In the genomic region with DNA sequence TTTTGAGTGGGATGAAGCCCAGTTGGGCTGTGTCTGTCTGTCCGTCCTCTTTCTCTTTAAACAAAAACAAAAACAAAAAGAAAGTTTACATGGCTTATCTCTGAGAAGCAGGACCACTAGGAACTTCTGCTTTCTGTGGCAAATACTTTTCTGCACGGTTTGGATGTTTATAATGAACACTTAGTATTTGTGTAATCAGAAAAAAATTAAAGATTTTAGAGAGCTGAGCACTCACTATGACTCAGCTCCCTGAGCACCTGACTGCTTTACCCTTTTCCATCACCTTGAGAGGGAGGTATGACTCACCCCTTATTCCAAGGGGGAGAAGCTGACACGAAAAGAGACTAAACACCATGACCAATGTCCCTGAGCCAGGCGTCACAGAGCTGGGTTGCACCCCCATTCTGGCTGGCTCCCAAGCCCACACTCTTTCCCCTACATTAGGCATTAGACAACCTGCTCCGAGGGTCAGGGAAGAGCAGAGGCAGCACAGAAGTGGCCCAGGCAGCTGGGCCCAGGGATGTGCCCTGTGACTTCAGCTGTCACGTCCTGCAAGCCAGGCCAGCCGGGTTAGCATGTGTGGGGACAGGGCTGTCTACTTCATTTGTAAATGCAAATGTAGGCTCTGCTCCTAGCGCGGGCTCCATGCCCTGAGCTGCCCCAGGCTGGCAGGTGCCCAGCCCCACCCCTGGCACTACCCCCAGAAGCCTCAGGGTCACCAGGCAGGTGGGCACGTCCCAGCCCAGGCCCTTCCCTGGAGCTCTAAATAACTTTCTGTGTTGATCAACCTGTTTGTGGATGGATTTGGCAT, we compare ENCODE assay signal across 9 cellular contexts. TPM values are rescaled to one million over a fixed set of nuclear protein-coding genes. Genes with fewer than 3 reads are reported as not detected.
DNase-seq lines count a peak whose midpoint lies in the region; ATAC-seq and TF ChIP-seq lines count a peak whose summit lies in the region.
"Had no signal": no experiment of that assay in that cellular context is flagged by ENCODE, and none has a peak within 500 bp of the region (broad histone marks: within the 10 kb centered on the region; RNA-seq: fewer than 3 reads in every experiment).

No MANE protein-coding gene starts in this region.

- no peaks in the 10 kb centered on the region for H3K36me3 Mint-ChIP-seq in mesothelial cell of epicardium

- no peaks in the 10 kb centered on the region for H3K27me3 ChIP-seq in effector memory CD4-positive, alpha-beta T cell (replicated peaks; ENCODE audit: control insufficient read depth, insufficient read depth, low read length, poor library complexity, severe bottlenecking)

- no peaks in the 10 kb centered on the region for H3K36me3 ChIP-seq in effector memory CD4-positive, alpha-beta T cell (ENCODE audit: control insufficient read depth, insufficient read depth, low read length)

- DNase-seq in DMS53 (lab: John Stamatoyannopoulos, UW) (peak; percentile 98), NB4 (ENCODE audit: low read depth) (peak; percentile 34), astrocyte of the spinal cord (ENCODE audit: low read depth, low spot score) (peak; percentile 22), mesothelial cell of epicardium (ENCODE audit: low spot score in 2 of 2, unreplicated experiment in 2 of 2) (no peak), NCI-H1694 (lab: John Stamatoyannopoulos, UW) (no peak)
- DNase-seq in effector memory CD4-positive, alpha-beta T cell, result no peak
- DNase-seq: activated B cell treated with CpG ODN at 0.5 μM for 24 hours had no signal

- H3K4me1 Mint-ChIP-seq in mesothelial cell of epicardium, result peaks cover 7% of the 10 kb centered on the region
- H3K4me1 Mint-ChIP-seq: activated B cell treated with CpG ODN at 0.5 μM for 24 hours had no signal

- TF ChIP-seq POLR2A in NB4 (IDR thresholded peaks at IDR 0.05; ENCODE audit: extremely low read depth, insufficient read length), result no peak

- H3K4me1 ChIP-seq in effector memory CD4-positive, alpha-beta T cell (ENCODE audit: control insufficient read depth, insufficient read depth, low read length, poor library complexity, severe bottlenecking), result no peaks in the 10 kb centered on the region

- H3K27me3 Mint-ChIP-seq in mesothelial cell of epicardium (ENCODE audit: low read depth), result peaks cover 18% of the 10 kb centered on the region

- H3K27ac Mint-ChIP-seq in mesothelial cell of epicardium, result peak overlapping the region; percentile 53
- H3K27ac Mint-ChIP-seq: activated B cell treated with CpG ODN at 0.5 μM for 24 hours had no signal

- H3K4me3 ChIP-seq in NB4 (ENCODE audit: low read depth, low read length), result no peak overlapping the region
- H3K4me3 ChIP-seq in astrocyte of the spinal cord (ENCODE audit: low read depth, low read length), result no peak overlapping the region
- H3K4me3 ChIP-seq in effector memory CD4-positive, alpha-beta T cell (ENCODE audit: insufficient read depth, low read depth, low read length, poor library complexity, severe bottlenecking), result no peak overlapping the region

- in situ Hi-C loops in astrocyte of the spinal cord (cut with HindIII; ENCODE audit: low sequenced_read_pairs), result no loop called here

- no peak overlapping the region for H3K4me3 Mint-ChIP-seq in mesothelial cell of epicardium
- H3K4me3 Mint-ChIP-seq: activated B cell treated with CpG ODN at 0.5 μM for 24 hours had no signal

- no peaks in the 10 kb centered on the region for H3K9me3 ChIP-seq in effector memory CD4-positive, alpha-beta T cell (ENCODE audit: control insufficient read depth, low read length)

- TF ChIP-seq CTCF in NB4 (IDR thresholded peaks at IDR 0.05; ENCODE audit: low read depth, low read length) (no peak), astrocyte of the spinal cord (IDR thresholded peaks at IDR 0.05; ENCODE audit: low read depth, low read length) (no peak), mesothelial cell of epicardium (IDR thresholded peaks at IDR 0.05; ENCODE audit: unreplicated experiment) (no peak)

- H3K27ac ChIP-seq in effector memory CD4-positive, alpha-beta T cell (ENCODE audit: insufficient read depth, low read length, poor library complexity, severe bottlenecking), result no peak overlapping the region

- H3K9me3 Mint-ChIP-seq in mesothelial cell of epicardium, result no peaks in the 10 kb centered on the region
- H3K9me3 Mint-ChIP-seq: activated B cell treated with CpG ODN at 0.5 μM for 24 hours had no signal

- no peak for ATAC-seq in HG02973 (IDR thresholded peaks at IDR 0.05; ENCODE audit: unreplicated experiment)
- ATAC-seq in GM19397 (IDR thresholded peaks at IDR 0.05; ENCODE audit: unreplicated experiment), result no peak

RNA-seq across cellular contexts. Expression of a gene that starts 30.4 kb away (rescaled TPM):
- total RNA-seq in mesothelial cell of epicardium, result 7.1 to 10.2 TPM (median 8.0 TPM) in 3 replicates

Comparison
In these comparisons a context has a peak if more than half of its experiments do, and no peak if none do; other contexts are left out.
1. DNase-seq: peak in DMS53 (single experiment), NB4 (single experiment) and astrocyte of the spinal cord (single experiment); none in mesothelial cell of epicardium (0 of 2), effector memory CD4-positive, alpha-beta T cell (0 of 3) and NCI-H1694 (single experiment).